In genomic region chr10:58919927-58920654, GRCh38 we compare ENCODE assay signal across 2 cellular contexts.
TF ChIP-seq lines count a peak whose summit lies in the region.

No MANE protein-coding gene starts in this region.

TF ChIP-seq in A549, 52 proteins besides CTCF, POLR2A, EP300 and RAD21 (continued from another document):
- TF ChIP-seq REST (IDR thresholded peaks at IDR 0.05): no peak
- no peak for TF ChIP-seq ZFP36 (IDR thresholded peaks at IDR 0.05; ENCODE audit: borderline replicate concordance, partially characterized antibody)
- TF ChIP-seq GATA3 (IDR thresholded peaks at IDR 0.05; ENCODE audit: borderline replicate concordance): peak; percentile 5; the same call in 1 of the 2 replicates
- TF ChIP-seq ZC3H11A (IDR thresholded peaks at IDR 0.05): no peak
- no peak for TF ChIP-seq EHMT2 (IDR thresholded peaks at IDR 0.05; ENCODE audit: low read depth)
- no peak for TF ChIP-seq EHF (CRISPR knock-in tag; IDR thresholded peaks at IDR 0.05)
- no peak for TF ChIP-seq PHF8 (IDR thresholded peaks at IDR 0.05; ENCODE audit: borderline replicate concordance, low read depth)
- no peak for TF ChIP-seq ATOH8 (CRISPR knock-in tag; IDR thresholded peaks at IDR 0.05; ENCODE audit: low read depth)
- no peak for TF ChIP-seq ZSCAN20 (CRISPR knock-in tag; IDR thresholded peaks at IDR 0.05)
- TF ChIP-seq TFCP2L1 (CRISPR knock-in tag; IDR thresholded peaks at IDR 0.05): no peak
- TF ChIP-seq JUNB (IDR thresholded peaks at IDR 0.05): peak; percentile 40; the same call in 1 of the 2 replicates
- TF ChIP-seq JUN (IDR thresholded peaks at IDR 0.05): no peak
- no peak for TF ChIP-seq CBX8 (IDR thresholded peaks at IDR 0.05)
- TF ChIP-seq MAX (IDR thresholded peaks at IDR 0.05): peak; percentile 16; the same call in 1 of the 2 replicates
- no peak for TF ChIP-seq RNF2 (IDR thresholded peaks at IDR 0.05; ENCODE audit: borderline replicate concordance, low read depth)
- no peak for TF ChIP-seq BHLHE40 (IDR thresholded peaks at IDR 0.05; ENCODE audit: low read depth, low read length)
- TF ChIP-seq SREBF2 (IDR thresholded peaks at IDR 0.05): no peak
- no peak for TF ChIP-seq HMGXB4 (CRISPR knock-in tag; IDR thresholded peaks at IDR 0.05; ENCODE audit: borderline replicate concordance)
- no peak for TF ChIP-seq CHD2 (IDR thresholded peaks at IDR 0.05; ENCODE audit: low read length, partially characterized antibody)
- TF ChIP-seq KDM1A (IDR thresholded peaks at IDR 0.05; ENCODE audit: low read depth): no peak
- TF ChIP-seq ESRRA (IDR thresholded peaks at IDR 0.05; ENCODE audit: borderline replicate concordance, low read length): no peak
- no peak for TF ChIP-seq CBX2 (IDR thresholded peaks at IDR 0.05; ENCODE audit: borderline replicate concordance, low read depth)
TF ChIP-seq in A549: peak in this region for 5.

TF ChIP-seq in SK-N-SH, 30 proteins besides CTCF, POLR2A, EP300 and RAD21 (continued from another document):
- TF ChIP-seq FOSL2 (IDR thresholded peaks at IDR 0.05; ENCODE audit: borderline replicate concordance, low read depth): peak; percentile 80
- no peak for TF ChIP-seq CHD2 (IDR thresholded peaks at IDR 0.05; ENCODE audit: low read length, partially characterized antibody)
- no peak for TF ChIP-seq USF2 (IDR thresholded peaks at IDR 0.05; ENCODE audit: borderline replicate concordance, low read depth, low read length)
- no peak for TF ChIP-seq SIN3A (IDR thresholded peaks at IDR 0.05; ENCODE audit: borderline replicate concordance, low read depth, low read length)
